Comparison of ENCODE assay signal across 9 cellular contexts in the genomic region with DNA sequence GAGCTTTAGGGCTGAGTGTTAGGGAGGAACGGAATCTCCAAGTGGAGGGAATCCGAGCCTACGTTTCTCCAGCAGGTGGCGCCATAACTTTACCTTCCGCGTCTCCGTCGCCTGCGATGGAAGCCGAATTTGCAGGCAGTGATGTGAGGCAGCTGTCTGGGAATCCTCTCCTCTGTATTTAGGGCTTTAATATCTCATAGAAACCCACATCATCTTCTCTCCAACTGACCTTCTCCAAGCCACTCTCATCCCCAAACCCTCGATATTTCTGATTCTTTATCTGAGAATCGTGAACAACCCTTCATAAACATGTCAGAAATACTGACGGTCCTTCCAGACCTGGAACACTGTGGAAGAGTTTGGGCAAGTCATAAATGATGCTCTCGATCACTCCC. TPM values are rescaled to one million over a fixed set of nuclear protein-coding genes. Genes with fewer than 3 reads are reported as not detected.
DNase-seq lines count a peak whose midpoint lies in the region; ATAC-seq and TF ChIP-seq lines count a peak whose summit lies in the region.
"Had no signal": no experiment of that assay in that cellular context is flagged by ENCODE, and none has a peak within 500 bp of the region (broad histone marks: within the 10 kb centered on the region; RNA-seq: fewer than 3 reads in every experiment).

No MANE protein-coding gene starts in this region.

- no peaks in the 10 kb centered on the region for H4K20me1 ChIP-seq in mammary epithelial cell (ENCODE audit: insufficient read depth, low read length)

- H3K27me3 Mint-ChIP-seq in WTC11 (ENCODE audit: low read depth), result no peaks in the 10 kb centered on the region; the same call in none of the 2 replicates

- H3K27me3 ChIP-seq in mammary epithelial cell (ENCODE audit: insufficient read depth, low read length) (no peaks in the 10 kb centered on the region), kidney epithelial cell (ENCODE audit: control insufficient read depth, insufficient read depth, low read length) (peaks cover 9% of the 10 kb centered on the region)

- TF ChIP-seq CTCF in GM20000 (IDR thresholded peaks at IDR 0.05; ENCODE audit: extremely low read depth, missing control alignments) (peak; percentile 74), WTC11 (IDR thresholded peaks at IDR 0.05) (peak; percentile 87), mammary epithelial cell (conservative IDR thresholded peaks at IDR 0.05 in 1 of 2, IDR thresholded peaks at IDR 0.05 in 1 of 2; ENCODE audit: extremely low read depth in 1 of 2, insufficient read depth in 1 of 2, low read depth in 1 of 2, low read length in 2 of 2) (peak; percentile 81 to 92), kidney epithelial cell (IDR thresholded peaks at IDR 0.05; ENCODE audit: insufficient read depth, low read length, poor library complexity, severe bottlenecking) (peak; percentile 81)

- H3K4me3 ChIP-seq in mammary epithelial cell (replicated peaks in 1 of 3; ENCODE audit: insufficient read depth in 1 of 3, low read depth in 2 of 3, low read length in 3 of 3) (no peak overlapping the region), kidney epithelial cell (ENCODE audit: low read depth, low read length) (no peak overlapping the region)

- POLR2A ChIA-PET in WTC11 (lab: Charles Lee), result no interaction called here

- no TSS peak for BruUV-seq in mammary epithelial cell (replicated peaks; lab: Mats Ljungman, UMichigan)

- 12% methylated on average over 14 of the region's 14 CpGs for WGBS in mammary epithelial cell (ENCODE audit: low coverage, missing lambda C conversion rate)

- peak; percentile 86 for DNase-seq in AG08395 (ENCODE audit: low spot score)
- peak; percentile 81 for DNase-seq in GM20000 (ENCODE audit: low spot score)
- DNase-seq in NCI-H2227 (lab: John Stamatoyannopoulos, UW; ENCODE audit: unreplicated experiment), result peak; percentile 91
- peak; percentile 82 for DNase-seq in WTC11 (ENCODE audit: low spot score)
- DNase-seq in mammary epithelial cell, result peak; percentile 40
- no peak for DNase-seq in kidney epithelial cell (ENCODE audit: low read depth)
- DNase-seq in stimulated activated CD4-positive, alpha-beta T cell treated with anti-CD3 and anti-CD28 coated beads, Interleukin-1b, Interleukin-23, amount 100 ng/mL, for 24 hours (ENCODE audit: low read depth in 4 of 4, low spot score in 1 of 4), result peak; percentile 48 to 64 (median 56)

- peaks cover 5% of the 10 kb centered on the region for H3K9me3 Mint-ChIP-seq in WTC11

- no peaks in the 10 kb centered on the region for H3K4me1 ChIP-seq in mammary epithelial cell (ENCODE audit: insufficient read depth, low read length)

- no peak overlapping the region for H3K27ac ChIP-seq in mammary epithelial cell (ENCODE audit: insufficient read depth, low read depth, low read length)

- no peaks in the 10 kb centered on the region for H3K9me3 ChIP-seq in mammary epithelial cell (replicated peaks; ENCODE audit: insufficient read depth, low read length)

- H3K36me3 ChIP-seq in mammary epithelial cell (ENCODE audit: insufficient read depth, low read length) (no peaks in the 10 kb centered on the region), kidney epithelial cell (ENCODE audit: control insufficient read depth, insufficient read depth, low read length) (no peaks in the 10 kb centered on the region)

- in situ Hi-C loops in mammary epithelial cell (cut with MboI; ENCODE audit: low sequenced_read_pairs in 2 of 2), result loop anchor here (5.0 kb wide), 1 partner anchor 511 kb away; no protein-coding TSS in a partner anchor

- ATAC-seq in WTC11 (peak; percentile 87), HG02763 (IDR thresholded peaks at IDR 0.05; ENCODE audit: unreplicated experiment) (no peak)

- no peak overlapping the region for H2AFZ ChIP-seq in mammary epithelial cell (ENCODE audit: low read depth, low read length)

- CTCF ChIA-PET in WTC11 (lab: Charles Lee) (interaction anchor here (0.5 to 3.3 kb wide), 43 partner anchors 9 to 813 kb away, joined by 3 to 70 read pairs (median 4); partner anchors contain the start of genes PPM1B and SIX2), mammary epithelial cell (lab: Charles Lee; ENCODE audit: low non-redundant PET) (interaction anchor here (0.6 to 1.5 kb wide), 4 partner anchors 513 to 1045 kb away, joined by 3 to 4 read pairs (median 3); no protein-coding TSS in a partner anchor)

- H3K9ac ChIP-seq in mammary epithelial cell (ENCODE audit: insufficient read depth, low read length), result no peak overlapping the region

- H3K79me2 ChIP-seq in mammary epithelial cell (ENCODE audit: insufficient read depth, low read length), result no peaks in the 10 kb centered on the region

- no peak overlapping the region for H3K4me3 Mint-ChIP-seq in WTC11

- dilution Hi-C loops in mammary epithelial cell (cut with HindIII; ENCODE audit: low sequenced_read_pairs), result loop anchor here (25.0 kb wide), 1 partner anchor 506 kb away; no protein-coding TSS in a partner anchor

- H3K36me3 Mint-ChIP-seq in WTC11, result no peaks in the 10 kb centered on the region

- peaks cover 17% of the 10 kb centered on the region for H3K4me1 Mint-ChIP-seq in WTC11

- intact Hi-C loops in mammary epithelial cell (cut with micrococcal nuclease), result loop anchor here (1.0 to 10.0 kb wide), 5 partner anchors 513 to 956 kb away; partner anchors contain the start of gene SRBD1

- H3K27ac Mint-ChIP-seq in WTC11, result no peak overlapping the region

- H3K4me2 ChIP-seq in mammary epithelial cell (ENCODE audit: insufficient read depth, low read depth, low read length), result no peak overlapping the region

TF ChIP-seq in WTC11, 78 proteins besides CTCF, POLR2A, EP300 and RAD21 (continues in another document):
- TF ChIP-seq ERG (CRISPR knock-in tag; IDR thresholded peaks at IDR 0.05) (no peak), GRHL2 (CRISPR knock-in tag; IDR thresholded peaks at IDR 0.05; ENCODE audit: insufficient replicate concordance, severe bottlenecking) (no peak), TEAD4 (CRISPR knock-in tag; IDR thresholded peaks at IDR 0.05) (no peak), FOXP1 (CRISPR knock-in tag; IDR thresholded peaks at IDR 0.05; ENCODE audit: borderline replicate concordance) (no peak), KAT7 (CRISPR knock-in tag; IDR thresholded peaks at IDR 0.05; ENCODE audit: borderline replicate concordance) (no peak), SOX15 (CRISPR knock-in tag; IDR thresholded peaks at IDR 0.05) (no peak), ESRRA (CRISPR knock-in tag; IDR thresholded peaks at IDR 0.05; ENCODE audit: borderline replicate concordance) (no peak), RELA (CRISPR knock-in tag; IDR thresholded peaks at IDR 0.05; ENCODE audit: borderline replicate concordance) (no peak), ATF3 (CRISPR knock-in tag; conservative IDR thresholded peaks at IDR 0.05) (no peak), CREM (CRISPR knock-in tag; IDR thresholded peaks at IDR 0.05) (no peak), SP1 (CRISPR knock-in tag; conservative IDR thresholded peaks at IDR 0.05) (no peak), E2F4 (CRISPR knock-in tag; IDR thresholded peaks at IDR 0.05; ENCODE audit: borderline replicate concordance, low read depth) (no peak), ZNF263 (CRISPR knock-in tag; IDR thresholded peaks at IDR 0.05; ENCODE audit: low read depth) (no peak)
- TF ChIP-seq, protein P1, sequence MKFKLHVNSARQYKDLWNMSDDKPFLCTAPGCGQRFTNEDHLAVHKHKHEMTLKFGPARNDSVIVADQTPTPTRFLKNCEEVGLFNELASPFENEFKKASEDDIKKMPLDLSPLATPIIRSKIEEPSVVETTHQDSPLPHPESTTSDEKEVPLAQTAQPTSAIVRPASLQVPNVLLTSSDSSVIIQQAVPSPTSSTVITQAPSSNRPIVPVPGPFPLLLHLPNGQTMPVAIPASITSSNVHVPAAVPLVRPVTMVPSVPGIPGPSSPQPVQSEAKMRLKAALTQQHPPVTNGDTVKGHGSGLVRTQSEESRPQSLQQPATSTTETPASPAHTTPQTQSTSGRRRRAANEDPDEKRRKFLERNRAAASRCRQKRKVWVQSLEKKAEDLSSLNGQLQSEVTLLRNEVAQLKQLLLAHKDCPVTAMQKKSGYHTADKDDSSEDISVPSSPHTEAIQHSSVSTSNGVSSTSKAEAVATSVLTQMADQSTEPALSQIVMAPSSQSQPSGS (CRISPR knock-in tag; IDR thresholded peaks at IDR 0.05; ENCODE audit: borderline replicate concordance, low read depth), result no peak
- TF ChIP-seq, protein P2, sequence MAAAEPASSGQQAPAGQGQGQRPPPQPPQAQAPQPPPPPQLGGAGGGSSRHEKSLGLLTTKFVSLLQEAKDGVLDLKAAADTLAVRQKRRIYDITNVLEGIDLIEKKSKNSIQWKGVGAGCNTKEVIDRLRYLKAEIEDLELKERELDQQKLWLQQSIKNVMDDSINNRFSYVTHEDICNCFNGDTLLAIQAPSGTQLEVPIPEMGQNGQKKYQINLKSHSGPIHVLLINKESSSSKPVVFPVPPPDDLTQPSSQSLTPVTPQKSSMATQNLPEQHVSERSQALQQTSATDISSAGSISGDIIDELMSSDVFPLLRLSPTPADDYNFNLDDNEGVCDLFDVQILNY (CRISPR knock-in tag; IDR thresholded peaks at IDR 0.05), result no peak

RNA-seq across cellular contexts. Expression of gene SIX2, which starts 27.5 kb away (rescaled TPM):
- total RNA-seq in WTC11 (2021) (1.2 to 1.7 TPM (median 1.5 TPM) in 3 replicates), mammary epithelial cell (not detected), kidney epithelial cell (0.27 and 0.96 TPM in 2 replicates)
- 0.02 TPM for polyA plus RNA-seq in mammary epithelial cell
- not detected for polyA minus RNA-seq in mammary epithelial cell

RNA-seq across cellular contexts. Expression of gene SIX3, which starts 40.2 kb away (rescaled TPM):
- total RNA-seq in WTC11 (2021) (6.2 to 13.2 TPM (median 6.6 TPM) in 3 replicates), mammary epithelial cell (not detected), kidney epithelial cell (not detected in 2 replicates)
- polyA plus RNA-seq in mammary epithelial cell, result not detected
- polyA minus RNA-seq in mammary epithelial cell, result not detected
- total RNA-seq: subcutaneous adipose tissue had no signal
